Comparison of ENCODE assay signal across 3 cellular contexts in the genomic region with DNA sequence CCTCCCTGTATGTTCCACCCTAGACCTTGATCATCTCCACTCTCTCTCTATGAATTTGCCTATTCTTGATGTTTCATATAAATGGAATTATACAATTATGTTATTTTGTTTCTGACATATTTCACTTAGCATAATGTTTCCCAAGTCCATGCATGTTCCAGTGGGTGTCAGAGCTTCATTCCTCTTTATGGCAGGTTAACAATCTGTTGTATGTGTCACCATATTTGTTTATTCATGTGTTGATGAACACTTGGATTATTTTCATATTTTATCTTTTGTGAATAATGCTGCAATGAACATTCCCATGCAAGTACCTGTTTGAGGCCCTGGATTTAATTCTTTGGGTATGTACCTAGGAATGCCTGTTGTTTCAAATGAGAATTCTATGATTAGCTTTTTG. TPM values are rescaled to one million over a fixed set of nuclear protein-coding genes. Genes with fewer than 3 reads are reported as not detected.
"Had no signal": no experiment of that assay in that cellular context is flagged by ENCODE, and none has a peak within 500 bp of the region (broad histone marks: within the 10 kb centered on the region; RNA-seq: fewer than 3 reads in every experiment).

No MANE protein-coding gene starts in this region.

RNA-seq across cellular contexts. Expression of gene PSG6, which starts 3.3 kb away (rescaled TPM):
- total RNA-seq: LHCN-M2, MCF 10A, NCI-H460 had no signal

RNA-seq across cellular contexts. Expression of gene PSG7, which starts 16.0 kb away (rescaled TPM):
- total RNA-seq: LHCN-M2, MCF 10A, NCI-H460 had no signal

RNA-seq across cellular contexts. Expression of gene PSG1, which starts 41.5 kb away (rescaled TPM):
- total RNA-seq: MCF 10A, NCI-H460 had no signal
